In genomic region chr12:21763531-21763930, GRCh38 we compare ENCODE assay signal across 17 cellular contexts. TPM values are rescaled to one million over a fixed set of nuclear protein-coding genes. Genes with fewer than 3 reads are reported as not detected.
DNase-seq lines count a peak whose midpoint lies in the region; ATAC-seq, FAIRE-seq and TF ChIP-seq lines count a peak whose summit lies in the region.
"Had no signal": no experiment of that assay in that cellular context is flagged by ENCODE, and none has a peak within 500 bp of the region (broad histone marks: within the 10 kb centered on the region; RNA-seq: fewer than 3 reads in every experiment).

No MANE protein-coding gene starts in this region.

- H3K36me3 ChIP-seq in liver (ENCODE audit: control insufficient read depth in 4 of 4, insufficient read depth in 3 of 4, low read depth in 1 of 4, low read length in 3 of 4) = peaks cover 0 to 13% (median 8%) of the 10 kb centered on the region in 4 donors
- no peaks in the 10 kb centered on the region for H3K36me3 ChIP-seq in HepG2 (replicated peaks in 1 of 2; ENCODE audit: control insufficient read depth in 1 of 2, insufficient read depth in 2 of 2, low read length in 2 of 2)
- no peaks in the 10 kb centered on the region for H3K36me3 ChIP-seq in left lung
- peaks cover 0 to 15% (median 3%) of the 10 kb centered on the region in 3 donors for H3K36me3 ChIP-seq in pancreas
- H3K36me3 ChIP-seq: BLaER1 treated with 17β-estradiol and CSF1 and Interleukin-3, amounts not matched to agents 10 nM and 100 nM had no signal

- H3K79me2 ChIP-seq in HepG2 (ENCODE audit: insufficient read depth, low read length) = no peaks in the 10 kb centered on the region

- H3K27me3 ChIP-seq in liver (ENCODE audit: control insufficient read depth in 4 of 4, insufficient read depth in 4 of 4, low read length in 3 of 4) = no peaks in the 10 kb centered on the region
- H3K27me3 ChIP-seq in HepG2 (ENCODE audit: control insufficient read depth in 1 of 2, insufficient read depth in 2 of 2, low read length in 2 of 2) = no peaks in the 10 kb centered on the region
- no peaks in the 10 kb centered on the region for H3K27me3 ChIP-seq in left lung
- H3K27me3 ChIP-seq in pancreas = no peaks in the 10 kb centered on the region
- H3K27me3 ChIP-seq: BLaER1 treated with 17β-estradiol and CSF1 and Interleukin-3, amounts not matched to agents 10 nM and 100 nM had no signal

- ATAC-seq in HepG2 (no peak), left lung (peak; percentile 19), pancreas (peak; percentile 10 to 43 (median 38))
- ATAC-seq: GM12878, GM23338 had no signal

- no TSS peak for BruUV-seq in HepG2 (replicated peaks; lab: Mats Ljungman, UMichigan)

- no peaks in the 10 kb centered on the region for H4K20me1 ChIP-seq in HepG2 (ENCODE audit: insufficient read depth, low read length)
- H4K20me1 ChIP-seq: BLaER1 treated with 17β-estradiol and CSF1 and Interleukin-3, amounts not matched to agents 10 nM and 100 nM had no signal

- no peak overlapping the region for H3K4me2 ChIP-seq in HepG2 (ENCODE audit: low read depth, low read length)
- H3K4me2 ChIP-seq: BLaER1 treated with 17β-estradiol and CSF1 and Interleukin-3, amounts not matched to agents 10 nM and 100 nM; GM23338 had no signal

- intact Hi-C loops in HepG2 (cut with micrococcal nuclease; ENCODE audit: unreplicated experiment) = no loop called here
- intact Hi-C loops in left lung (cut with DNase I) = no loop called here
- intact Hi-C loops in pancreas (cut with DNase I) = no loop called here

- 58% methylated on average over 2 of the region's 2 CpGs for WGBS in liver
- WGBS in HepG2 (ENCODE audit: low lambda C conversion rate) = no CpG with 5 or more reads among the region's 2 CpGs
- WGBS in pancreas, 2 donors = 85 to 94% methylated on average over 2 of the region's 2 CpGs

- DNase-seq in HepG2 (ENCODE audit: low spot score) (no peak), left lung (no peak), pancreas (peak in 1 of 6 donors; percentile 12), NCI-H526 treated with DMSO at 0.1 percent for 48 hours (lab: John Stamatoyannopoulos, UW) (no peak), NCI-H146 (lab: John Stamatoyannopoulos, UW) (no peak), activated gamma-delta T cell treated with Interleukin-2 at 50 U/mL for 16 hours (no peak)
- DNase-seq: ACHN; CD4-positive, alpha-beta T cell; DMS79; H7 had no signal

- H3K4me3 ChIP-seq in liver (ENCODE audit: low read depth in 1 of 3, low read length in 3 of 3) (no peak overlapping the region), HepG2 (replicated peaks in 1 of 3; ENCODE audit: insufficient read depth in 1 of 3, low read depth in 2 of 3, low read length in 3 of 3) (no peak overlapping the region), left lung (no peak overlapping the region), pancreas (no peak overlapping the region)
- H3K4me3 ChIP-seq: BLaER1 treated with 17β-estradiol and CSF1 and Interleukin-3, amounts not matched to agents 10 nM and 100 nM; GM12878; GM23338 had no signal

- no peak for TF ChIP-seq CTCF in liver (IDR thresholded peaks at IDR 0.05; ENCODE audit: low read depth, low read length, missing input control)
- no peak for TF ChIP-seq CTCF in HepG2 (CRISPR knock-in tag; IDR thresholded peaks at IDR 0.05)
- no peak for TF ChIP-seq CTCF in left lung (IDR thresholded peaks at IDR 0.05)
- TF ChIP-seq CTCF in pancreas (IDR thresholded peaks at IDR 0.05) = no peak

- peak overlapping the region in 1 of 2 donors; percentile 10 for H3K9ac ChIP-seq in liver (ENCODE audit: low read depth in 1 of 2, low read length in 2 of 2)
- no peak overlapping the region for H3K9ac ChIP-seq in HepG2 (ENCODE audit: insufficient read depth, low read depth, low read length)
- H3K9ac ChIP-seq: BLaER1 treated with 17β-estradiol and CSF1 and Interleukin-3, amounts not matched to agents 10 nM and 100 nM had no signal

- FAIRE-seq in HepG2 (lab: Jason Lieb, UNC) (no peak), pancreas (lab: Jason Lieb, UNC) (no peak)
- FAIRE-seq: GM12878, GM18507 had no signal

- in situ Hi-C loops in HepG2 (cut with HindIII; ENCODE audit: extremely low pct_ligation_motif_present, low pct_unique_long_range_greater_than_20kb) = no loop called here

- H2AFZ ChIP-seq in HepG2 (ENCODE audit: low read length) = no peak overlapping the region
- H2AFZ ChIP-seq: GM23338 had no signal

- TF ChIP-seq EP300 in HepG2 (IDR thresholded peaks at IDR 0.05; ENCODE audit: low read depth in 2 of 2, low read length in 2 of 2) (no peak), HepG2 (CRISPR knock-in tag; IDR thresholded peaks at IDR 0.05; ENCODE audit: borderline replicate concordance) (no peak)

- TF ChIP-seq POLR2A in HepG2 (IDR thresholded peaks at IDR 0.05; ENCODE audit: insufficient read depth in 1 of 2, low read depth in 2 of 2, low read length in 2 of 2) = no peak

- TF ChIP-seq RAD21 in liver (IDR thresholded peaks at IDR 0.05) (no peak), HepG2 (CRISPR knock-in tag; IDR thresholded peaks at IDR 0.05) (no peak)

- POLR2A ChIA-PET in HepG2 (lab: Yijun Ruan, JAX) = no interaction called here

- peaks cover 0 to 24% (median 9%) of the 10 kb centered on the region in 4 donors for H3K4me1 ChIP-seq in liver (ENCODE audit: control insufficient read depth in 4 of 4, insufficient read depth in 4 of 4, low read length in 3 of 4)
- no peaks in the 10 kb centered on the region for H3K4me1 ChIP-seq in HepG2 (ENCODE audit: insufficient read depth, low read length)
- no peaks in the 10 kb centered on the region for H3K4me1 ChIP-seq in left lung
- H3K4me1 ChIP-seq in pancreas = peaks cover 11 to 16% (median 14%) of the 10 kb centered on the region in 3 donors
- H3K4me1 ChIP-seq: BLaER1 treated with 17β-estradiol and CSF1 and Interleukin-3, amounts not matched to agents 10 nM and 100 nM had no signal

- peak overlapping the region; percentile 73 to 77 for H3K27ac ChIP-seq in liver (ENCODE audit: low read depth in 1 of 2, low read length in 2 of 2)
- H3K27ac ChIP-seq in HepG2 (ENCODE audit: extremely low read length, insufficient read depth, low read length) = no peak overlapping the region
- H3K27ac ChIP-seq in left lung = peak overlapping the region in 1 of 2 donors; percentile 31
- peak overlapping the region in 2 of 4 donors; percentile 53 to 83 for H3K27ac ChIP-seq in pancreas
- H3K27ac ChIP-seq: BLaER1 treated with 17β-estradiol and CSF1 and Interleukin-3, amounts not matched to agents 10 nM and 100 nM had no signal

- CTCF ChIA-PET in HepG2 (lab: Yijun Ruan, JAX; ENCODE audit: low intra/inter-chr PET ratio, low total read pairs) = no interaction called here

- H3K9me3 ChIP-seq in liver (ENCODE audit: control insufficient read depth in 4 of 4, low read length in 3 of 4) (no peaks in the 10 kb centered on the region), HepG2 (ENCODE audit: low read length) (no peaks in the 10 kb centered on the region), left lung (no peaks in the 10 kb centered on the region), pancreas (no peaks in the 10 kb centered on the region)
- H3K9me3 ChIP-seq: BLaER1 treated with 17β-estradiol and CSF1 and Interleukin-3, amounts not matched to agents 10 nM and 100 nM had no signal

TF ChIP-seq in liver, 16 proteins besides CTCF, POLR2A, EP300 and RAD21 (continues in another document):
- TF ChIP-seq TAF1 (conservative IDR thresholded peaks at IDR 0.05) = no peak
- no peak for TF ChIP-seq HNF4G (IDR thresholded peaks at IDR 0.05)
- TF ChIP-seq YY1 (IDR thresholded peaks at IDR 0.05) = no peak
- no peak for TF ChIP-seq EGR1 (IDR thresholded peaks at IDR 0.05; ENCODE audit: low read depth in 2 of 2)
- no peak for TF ChIP-seq RXRA (IDR thresholded peaks at IDR 0.05)
- TF ChIP-seq FOXA1 (IDR thresholded peaks at IDR 0.05) = no peak
- TF ChIP-seq GABPA (IDR thresholded peaks at IDR 0.05 in 1 of 2, conservative IDR thresholded peaks at IDR 0.05 in 1 of 2) = no peak

TF ChIP-seq in HepG2, 621 proteins besides CTCF, POLR2A, EP300 and RAD21 (continues in another document):
- no peak for TF ChIP-seq ZNF232 (CRISPR knock-in tag; IDR thresholded peaks at IDR 0.05; ENCODE audit: borderline replicate concordance)
- no peak for TF ChIP-seq ZSCAN5A (CRISPR knock-in tag; IDR thresholded peaks at IDR 0.05; ENCODE audit: borderline replicate concordance)
- no peak for TF ChIP-seq HDAC2 (CRISPR knock-in tag; IDR thresholded peaks at IDR 0.05)

RNA-seq across cellular contexts. Expression of gene KCNJ8, which starts 11.0 kb away (rescaled TPM):
- total RNA-seq in liver = 10 to 100 TPM; 10.9 to 44.2 TPM
- polyA plus RNA-seq in liver = 10 to 100 TPM; 24.2 to 30.3 TPM
- total RNA-seq in HepG2 (2016; rRNA removed; fragmentation: Illumina TruSeq; extraction: Trizol) = not detected in 2 replicates
- not detected in 2 replicates for total RNA-seq in HepG2 (2016; cell fraction: cytosol; rRNA removed; fragmentation: Illumina TruSeq; extraction: Trizol; ENCODE audit: low read depth)
- total RNA-seq in HepG2 (2016; cell fraction: insoluble cytoplasmic fraction; rRNA removed; fragmentation: Illumina TruSeq; extraction: Trizol) = not detected in 2 replicates
- not detected in 2 replicates for total RNA-seq in HepG2 (2016; cell fraction: membrane; rRNA removed; fragmentation: Illumina TruSeq; extraction: Trizol)
- not detected in 2 replicates for total RNA-seq in HepG2 (2016; cell fraction: nucleus; rRNA removed; fragmentation: Illumina TruSeq; extraction: Trizol)
- polyA plus RNA-seq in HepG2 (2011; rRNA removed) = not detected in 2 replicates
- not detected in 2 replicates for polyA plus RNA-seq in HepG2 (2011; cell fraction: cytosol; rRNA removed)
- polyA plus RNA-seq in HepG2 (2011; cell fraction: nucleus; rRNA removed) = not detected in 2 replicates
- polyA plus RNA-seq in HepG2 (2012) = not detected in 2 replicates
- not detected in 2 replicates for polyA plus RNA-seq in HepG2 (2016; cell fraction: cytosol; fragmentation: Illumina TruSeq; extraction: Trizol; ENCODE audit: low read depth)
- not detected in 2 replicates for polyA plus RNA-seq in HepG2 (2016; cell fraction: insoluble cytoplasmic fraction; fragmentation: Illumina TruSeq; extraction: Trizol; ENCODE audit: low read depth)
- not detected in 2 replicates for polyA plus RNA-seq in HepG2 (2016; cell fraction: membrane; fragmentation: Illumina TruSeq; extraction: Trizol; ENCODE audit: low read depth)
- polyA plus RNA-seq in HepG2 (2016; cell fraction: nucleus; fragmentation: Illumina TruSeq; extraction: Trizol; ENCODE audit: insufficient read depth, low read depth) = not detected in 2 replicates
- polyA minus RNA-seq in HepG2 (2011; rRNA and poly(A)+ RNA removed; ENCODE audit: low replicate concordance) = not detected in 2 replicates
- not detected in 2 replicates for polyA minus RNA-seq in HepG2 (2011; cell fraction: cytosol; rRNA and poly(A)+ RNA removed)
- not detected in 2 replicates for polyA minus RNA-seq in HepG2 (2011; cell fraction: nucleus; rRNA and poly(A)+ RNA removed)
- total RNA-seq in left lung = 10 to 100 TPM; 14.3 to 20.8 TPM
- total RNA-seq in pancreas = 10 to 100 TPM; 17.3 to 28.8 (median 25.2) TPM
- polyA plus RNA-seq in pancreas = 10 to 100 TPM in 1 of 2 donors, 1 to 10 TPM in 1; 7.9 to 19.4 TPM
- total RNA-seq: A172; CD4-positive, alpha-beta T cell; G401; GM12878 had no signal
- polyA plus RNA-seq: GM12878 had no signal

Comparison
In these comparisons a context has a peak if more than half of its experiments do, and no peak if none do; other contexts are left out.
1. RNA of gene KCNJ8, which starts 11.0 kb away (total RNA-seq): 10.9 to 44.2 TPM in liver, 17.3 to 28.8 TPM in pancreas and 14.3 to 20.8 TPM in left lung; not detected in HepG2; every median in the first group is over 10 times any median in the second.